Comparison of ENCODE assay signal across 13 cellular contexts in genomic region chr17:46063239-46063638, GRCh38.
DNase-seq lines count a peak whose midpoint lies in the region; ATAC-seq and TF ChIP-seq lines count a peak whose summit lies in the region.
"Had no signal": no experiment of that assay in that cellular context is flagged by ENCODE, and none has a peak within 500 bp of the region (broad histone marks: within the 10 kb centered on the region; RNA-seq: fewer than 3 reads in every experiment).

No MANE protein-coding gene starts in this region.

- no peaks in the 10 kb centered on the region for H3K9me3 ChIP-seq in MG63
- no peaks in the 10 kb centered on the region for H3K9me3 ChIP-seq in body of pancreas

- H3K36me3 Mint-ChIP-seq in nephron (ENCODE audit: low read depth) = peaks cover 78% of the 10 kb centered on the region

- intact Hi-C loops in body of pancreas (cut with DNase I) = no loop called here

- TF ChIP-seq CTCF in BJ (IDR thresholded peaks at IDR 0.05; ENCODE audit: insufficient read depth, low read depth, low read length) = no peak
- TF ChIP-seq CTCF in nephron (IDR thresholded peaks at IDR 0.05; ENCODE audit: unreplicated experiment in 3 of 3) = no peak
- TF ChIP-seq CTCF in body of pancreas (IDR thresholded peaks at IDR 0.05) = no peak

- 9 to 43% methylated on average over 2 of the region's 2 CpGs for WGBS in body of pancreas, 2 donors

- no peaks in the 10 kb centered on the region for H3K27me3 ChIP-seq in BJ (ENCODE audit: control insufficient read depth, insufficient read depth, low read length)
- no peaks in the 10 kb centered on the region for H3K27me3 ChIP-seq in MG63
- H3K27me3 ChIP-seq in body of pancreas = no peaks in the 10 kb centered on the region

- H3K27ac Mint-ChIP-seq in nephron = peak overlapping the region in 2 of 3 experiments; percentile 27 to 41

- peaks cover 13% of the 10 kb centered on the region for H3K4me1 Mint-ChIP-seq in nephron

- CTCF ChIA-PET in BJ (lab: Yijun Ruan, JAX) = interaction anchor here (1.3 to 2.4 kb wide), 3 partner anchors 8 to 130 kb away, joined by 3 to 7 read pairs (median 6); partner anchors contain the start of gene KANSL1

- H3K9me3 Mint-ChIP-seq in nephron = no peaks in the 10 kb centered on the region

- H3K36me3 ChIP-seq in BJ (ENCODE audit: control insufficient read depth, insufficient read depth, low read length) (peaks cover 9% of the 10 kb centered on the region), MG63 (peaks cover 53% of the 10 kb centered on the region), body of pancreas (replicated peaks in 1 of 2; ENCODE audit: insufficient read depth in 1 of 2, low read depth in 2 of 2) (peaks cover 3 to 10% of the 10 kb centered on the region in 2 donors)

- H3K27me3 Mint-ChIP-seq in nephron (ENCODE audit: low read depth) = no peaks in the 10 kb centered on the region
- H3K27me3 Mint-ChIP-seq: naive thymus-derived CD4-positive, alpha-beta T cell had no signal

- H3K4me3 Mint-ChIP-seq in nephron = no peak overlapping the region
- H3K4me3 Mint-ChIP-seq: naive thymus-derived CD4-positive, alpha-beta T cell had no signal

- POLR2A ChIA-PET in BJ (lab: Charles Lee) = interaction anchor here (0.7 kb wide), 1 partner anchor 20 kb away, joined by 3 read pairs; no protein-coding TSS in a partner anchor

- no peak for TF ChIP-seq POLR2A in body of pancreas (IDR thresholded peaks at IDR 0.05)

- H3K4me1 ChIP-seq in body of pancreas = peaks cover 50% of the 10 kb centered on the region

- DNase-seq in BJ (ENCODE audit: low read depth) (peak; percentile 50), MG63 (peak; percentile 58), epithelial cell of prostate (ENCODE audit: low read depth, low spot score) (peak; percentile 79), cerebellum (ENCODE audit: low spot score) (no peak), globus pallidus (ENCODE audit: low spot score) (no peak), body of pancreas (no peak), caudate nucleus (lab: John Stamatoyannopoulos, UW) (no peak)
- DNase-seq: amygdala; GOT3; naive thymus-derived CD4-positive, alpha-beta T cell; NCI-H1930; SHP77 treated with DMSO at 0.1 percent for 48 hours had no signal

- H3K4me3 ChIP-seq in BJ (ENCODE audit: low read depth, low read length) (no peak overlapping the region), MG63 (no peak overlapping the region), body of pancreas (no peak overlapping the region)

- no peak for ATAC-seq in body of pancreas
- ATAC-seq: naive thymus-derived CD4-positive, alpha-beta T cell had no signal

- H3K27ac ChIP-seq in epithelial cell of prostate (peak overlapping the region; percentile 69), body of pancreas (peak overlapping the region in 2 of 4 donors; percentile 31 to 49), caudate nucleus (ENCODE audit: low read depth, low read length) (no peak overlapping the region)

Comparison
In these comparisons a context has a peak if more than half of its experiments do, and no peak if none do; other contexts are left out.
1. DNase-seq: peak in BJ (single experiment), MG63 (single experiment) and epithelial cell of prostate (single experiment); none in cerebellum (single experiment), globus pallidus (single experiment), body of pancreas (0 of 4) and caudate nucleus (0 of 61).